In genomic region chr20:56783826-56784225, GRCh38 we compare ENCODE assay signal across 9 cellular contexts.
"Had no signal": no experiment of that assay in that cellular context is flagged by ENCODE, and none has a peak within 500 bp of the region (broad histone marks: within the 10 kb centered on the region; RNA-seq: fewer than 3 reads in every experiment).

No MANE protein-coding gene starts in this region.

- H3K36me3 ChIP-seq: HAP-1 had no signal

- FAIRE-seq: HepG2 had no signal

- DNase-seq: GOT3, H7, HFFc6, KBM-7 had no signal

- H3K4me3 ChIP-seq: GM23248, HAP-1 had no signal

- H3K4me1 ChIP-seq: HAP-1 had no signal

- H3K27ac ChIP-seq: GM23248, HL-60 had no signal

- ATAC-seq: HCT116, HepG2 had no signal
